Comparison of ENCODE assay signal across 1 cellular context in the genomic region with DNA sequence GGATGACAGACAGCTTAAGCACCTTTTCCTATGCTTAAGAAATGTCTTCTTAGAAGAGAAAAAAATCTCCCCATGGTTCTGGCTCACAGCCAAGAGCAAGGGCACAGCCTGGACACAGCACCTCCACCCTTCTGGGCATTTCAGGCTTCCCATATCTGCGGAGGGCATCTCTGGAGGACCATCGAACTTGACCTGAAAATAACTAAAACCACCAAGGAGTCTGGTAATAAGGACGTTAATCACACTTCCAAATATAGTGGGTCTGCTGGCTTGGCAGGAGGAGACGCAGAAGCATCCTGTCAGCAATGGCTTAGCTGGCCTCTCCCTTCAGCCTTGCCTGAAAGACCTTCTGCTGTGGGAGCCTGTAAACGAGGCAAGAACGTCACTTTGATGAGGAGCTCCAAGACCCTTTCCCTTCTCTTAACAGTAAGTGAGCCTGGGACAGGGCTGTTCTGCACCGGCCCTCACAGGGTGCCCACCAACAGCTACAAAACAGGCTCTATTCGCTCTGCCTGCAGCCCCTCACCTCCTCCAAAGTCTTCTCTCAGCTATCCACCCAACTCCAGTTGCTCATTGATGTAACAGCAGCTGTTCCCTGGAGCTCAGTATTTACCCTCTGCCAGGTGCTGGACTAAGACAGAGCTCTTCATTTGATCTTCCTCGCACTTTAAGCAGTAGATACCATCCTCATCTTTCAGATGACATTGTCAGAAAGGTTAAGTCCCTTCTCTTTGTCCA.
TF ChIP-seq lines count a peak whose summit lies in the region.

No MANE protein-coding gene starts in this region.

TF ChIP-seq in GM23338, 12 proteins besides CTCF, POLR2A, EP300 and RAD21 (continued from another document):
- TF ChIP-seq, protein P1, sequence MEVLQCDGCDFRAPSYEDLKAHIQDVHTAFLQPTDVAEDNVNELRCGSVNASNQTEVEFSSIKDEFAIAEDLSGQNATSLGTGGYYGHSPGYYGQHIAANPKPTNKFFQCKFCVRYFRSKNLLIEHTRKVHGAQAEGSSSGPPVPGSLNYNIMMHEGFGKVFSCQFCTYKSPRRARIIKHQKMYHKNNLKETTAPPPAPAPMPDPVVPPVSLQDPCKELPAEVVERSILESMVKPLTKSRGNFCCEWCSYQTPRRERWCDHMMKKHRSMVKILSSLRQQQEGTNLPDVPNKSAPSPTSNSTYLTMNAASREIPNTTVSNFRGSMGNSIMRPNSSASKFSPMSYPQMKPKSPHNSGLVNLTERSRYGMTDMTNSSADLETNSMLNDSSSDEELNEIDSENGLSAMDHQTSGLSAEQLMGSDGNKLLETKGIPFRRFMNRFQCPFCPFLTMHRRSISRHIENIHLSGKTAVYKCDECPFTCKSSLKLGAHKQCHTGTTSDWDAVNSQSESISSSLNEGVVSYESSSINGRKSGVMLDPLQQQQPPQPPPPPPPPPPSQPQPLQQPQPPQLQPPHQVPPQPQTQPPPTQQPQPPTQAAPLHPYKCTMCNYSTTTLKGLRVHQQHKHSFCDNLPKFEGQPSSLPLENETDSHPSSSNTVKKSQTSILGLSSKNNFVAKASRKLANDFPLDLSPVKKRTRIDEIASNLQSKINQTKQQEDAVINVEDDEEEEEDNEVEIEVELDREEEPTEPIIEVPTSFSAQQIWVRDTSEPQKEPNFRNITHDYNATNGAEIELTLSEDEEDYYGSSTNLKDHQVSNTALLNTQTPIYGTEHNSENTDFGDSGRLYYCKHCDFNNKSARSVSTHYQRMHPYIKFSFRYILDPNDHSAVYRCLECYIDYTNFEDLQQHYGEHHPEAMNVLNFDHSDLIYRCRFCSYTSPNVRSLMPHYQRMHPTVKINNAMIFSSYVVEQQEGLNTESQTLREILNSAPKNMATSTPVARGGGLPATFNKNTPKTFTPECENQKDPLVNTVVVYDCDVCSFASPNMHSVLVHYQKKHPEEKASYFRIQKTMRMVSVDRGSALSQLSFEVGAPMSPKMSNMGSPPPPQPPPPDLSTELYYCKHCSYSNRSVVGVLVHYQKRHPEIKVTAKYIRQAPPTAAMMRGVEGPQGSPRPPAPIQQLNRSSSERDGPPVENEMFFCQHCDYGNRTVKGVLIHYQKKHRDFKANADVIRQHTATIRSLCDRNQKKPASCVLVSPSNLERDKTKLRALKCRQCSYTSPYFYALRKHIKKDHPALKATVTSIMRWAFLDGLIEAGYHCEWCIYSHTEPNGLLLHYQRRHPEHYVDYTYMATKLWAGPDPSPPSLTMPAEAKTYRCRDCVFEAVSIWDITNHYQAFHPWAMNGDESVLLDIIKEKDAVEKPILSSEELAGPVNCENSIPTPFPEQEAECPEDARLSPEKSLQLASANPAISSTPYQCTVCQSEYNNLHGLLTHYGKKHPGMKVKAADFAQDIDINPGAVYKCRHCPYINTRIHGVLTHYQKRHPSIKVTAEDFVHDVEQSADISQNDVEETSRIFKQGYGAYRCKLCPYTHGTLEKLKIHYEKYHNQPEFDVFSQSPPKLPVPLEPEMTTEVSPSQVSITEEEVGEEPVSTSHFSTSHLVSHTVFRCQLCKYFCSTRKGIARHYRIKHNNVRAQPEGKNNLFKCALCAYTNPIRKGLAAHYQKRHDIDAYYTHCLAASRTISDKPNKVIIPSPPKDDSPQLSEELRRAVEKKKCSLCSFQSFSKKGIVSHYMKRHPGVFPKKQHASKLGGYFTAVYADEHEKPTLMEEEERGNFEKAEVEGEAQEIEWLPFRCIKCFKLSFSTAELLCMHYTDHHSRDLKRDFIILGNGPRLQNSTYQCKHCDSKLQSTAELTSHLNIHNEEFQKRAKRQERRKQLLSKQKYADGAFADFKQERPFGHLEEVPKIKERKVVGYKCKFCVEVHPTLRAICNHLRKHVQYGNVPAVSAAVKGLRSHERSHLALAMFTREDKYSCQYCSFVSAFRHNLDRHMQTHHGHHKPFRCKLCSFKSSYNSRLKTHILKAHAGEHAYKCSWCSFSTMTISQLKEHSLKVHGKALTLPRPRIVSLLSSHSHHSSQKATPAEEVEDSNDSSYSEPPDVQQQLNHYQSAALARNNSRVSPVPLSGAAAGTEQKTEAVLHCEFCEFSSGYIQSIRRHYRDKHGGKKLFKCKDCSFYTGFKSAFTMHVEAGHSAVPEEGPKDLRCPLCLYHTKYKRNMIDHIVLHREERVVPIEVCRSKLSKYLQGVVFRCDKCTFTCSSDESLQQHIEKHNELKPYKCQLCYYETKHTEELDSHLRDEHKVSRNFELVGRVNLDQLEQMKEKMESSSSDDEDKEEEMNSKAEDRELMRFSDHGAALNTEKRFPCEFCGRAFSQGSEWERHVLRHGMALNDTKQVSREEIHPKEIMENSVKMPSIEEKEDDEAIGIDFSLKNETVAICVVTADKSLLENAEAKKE (CRISPR knock-in tag; IDR thresholded peaks at IDR 0.05) = no peak
- TF ChIP-seq POLR2AphosphoS5 (IDR thresholded peaks at IDR 0.05; ENCODE audit: low read depth) = no peak
